ENCODE assay signal across 23 cellular contexts in the genomic region with DNA sequence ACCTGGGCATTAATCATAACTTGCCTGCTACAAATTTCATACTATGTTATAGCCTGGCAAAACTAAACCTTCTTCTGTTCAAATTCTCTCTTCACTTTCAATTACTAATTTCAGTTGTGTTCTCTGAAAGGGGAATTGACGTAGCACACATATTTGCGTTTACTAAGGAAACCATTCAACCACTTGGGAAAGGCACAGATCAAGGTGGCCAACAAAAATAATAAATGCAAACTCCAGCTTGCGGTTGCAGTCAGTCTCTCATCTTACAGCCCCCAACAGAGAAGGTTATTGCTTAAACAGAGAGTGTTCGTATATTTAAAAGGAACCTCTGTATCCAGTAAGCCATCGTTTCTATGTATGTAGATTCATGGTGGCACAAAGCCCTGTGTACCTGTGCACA. TPM values are rescaled to one million over a fixed set of nuclear protein-coding genes. Genes with fewer than 3 reads are reported as not detected.
A peak's percentile ranks its signal among the peaks of the same experiment; 100 is the strongest.
DNase-seq lines count a peak whose midpoint lies in the region; ATAC-seq, FAIRE-seq and TF ChIP-seq lines count a peak whose summit lies in the region.
"Had no signal": no experiment of that assay in that cellular context is flagged by ENCODE, and none has a peak within 500 bp of the region (broad histone marks: within the 10 kb centered on the region; RNA-seq: fewer than 3 reads in every experiment).

No MANE protein-coding gene starts in this region.

- DNase-seq in astrocyte of the cerebellum (ENCODE audit: low read depth), result peak; percentile 55
- DNase-seq in fibroblast of pulmonary artery (ENCODE audit: low read depth), result no peak
- DNase-seq in NCI-H774 (lab: John Stamatoyannopoulos, UW), result no peak
- DNase-seq in stimulated activated naive CD4-positive, alpha-beta T cell treated with Interleukin-2 at 50 U/mL for 16 hours (lab: John Stamatoyannopoulos, UW), result no peak
- no peak for DNase-seq in GM12891 (ENCODE audit: insufficient read length, low spot score)
- DNase-seq: C1 segment of cervical spinal cord; Caco-2; CD8-positive, alpha-beta T cell; DMS79 treated with DMSO at 0.1 percent for 48 hours; GF-D8; KBM-7; NCI-H1105 treated with DMSO at 0.1 percent for 48 hours; NCI-H146; NCI-H1930; NCI-H2107; NCI-H446 treated with DMSO at 0.1 percent for 48 hours; NCI-H526; SK-N-SH; SW 1271 had no signal

- no peak for FAIRE-seq in GM12891 (lab: Jason Lieb, UNC)
- FAIRE-seq: GM18507, H54 had no signal

- ATAC-seq in HG03442 (IDR thresholded peaks at IDR 0.05; ENCODE audit: unreplicated experiment) (peak; percentile 56), GM18870 (IDR thresholded peaks at IDR 0.05; ENCODE audit: unreplicated experiment) (no peak)
- ATAC-seq: CD8-positive, alpha-beta T cell had no signal

- no peak for TF ChIP-seq POLR2A in GM12891 (IDR thresholded peaks at IDR 0.05; ENCODE audit: low read depth, low read length)

- TF ChIP-seq CTCF in astrocyte of the cerebellum (IDR thresholded peaks at IDR 0.05; ENCODE audit: low read depth, low read length, missing control alignments), result no peak
- TF ChIP-seq CTCF in fibroblast of pulmonary artery (IDR thresholded peaks at IDR 0.05; ENCODE audit: low read length, missing control alignments), result no peak

- H3K4me3 ChIP-seq in astrocyte of the cerebellum (ENCODE audit: low read depth, low read length) (no peak overlapping the region), fibroblast of pulmonary artery (replicated peaks; ENCODE audit: low read depth, low read length) (peak overlapping the region; percentile 85)

- in situ Hi-C loops in astrocyte of the cerebellum (cut with HindIII; ENCODE audit: low sequenced_read_pairs), result no loop called here

TF ChIP-seq in GM12891, 5 proteins besides CTCF, POLR2A, EP300 and RAD21:
- TF ChIP-seq POU2F2 (IDR thresholded peaks at IDR 0.05; ENCODE audit: low read depth, low read length), result no peak
- no peak for TF ChIP-seq SPI1 (IDR thresholded peaks at IDR 0.05; ENCODE audit: low read depth, low read length)
- TF ChIP-seq POLR2AphosphoS5 (IDR thresholded peaks at IDR 0.05; ENCODE audit: low read depth, low read length), result no peak
- no peak for TF ChIP-seq TAF1 (IDR thresholded peaks at IDR 0.05; ENCODE audit: low read depth, low read length)
- no peak for TF ChIP-seq PAX5 (IDR thresholded peaks at IDR 0.05; ENCODE audit: insufficient read depth, low read length, severe bottlenecking)

RNA-seq across cellular contexts. Expression of gene SRPX, which starts 4.0 kb away (rescaled TPM):
- not detected for polyA plus RNA-seq in GM12891 (2012; ENCODE audit: low read depth, missing spikeins)
